30 cellular contexts compared by ENCODE assay signal in the genomic region with DNA sequence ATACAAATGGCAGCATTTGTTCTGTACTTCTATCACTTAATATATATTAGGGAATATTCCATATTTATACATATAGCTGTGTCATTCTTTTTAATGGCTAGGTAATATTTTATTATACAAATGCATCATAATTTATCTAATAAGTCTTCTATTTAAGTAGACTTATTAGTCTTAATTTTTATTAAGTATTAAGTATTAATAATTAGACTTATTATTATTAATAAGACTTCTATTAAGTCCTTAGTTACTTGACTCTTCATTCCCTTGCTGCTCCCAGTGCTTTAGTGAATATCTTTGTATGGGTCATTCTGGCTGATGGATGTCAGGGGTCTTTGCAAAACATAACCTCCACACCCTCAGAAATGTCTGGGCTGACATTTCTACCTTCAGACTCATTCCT. TPM values are rescaled to one million over a fixed set of nuclear protein-coding genes. Genes with fewer than 3 reads are reported as not detected.
"Had no signal": no experiment of that assay in that cellular context is flagged by ENCODE, and none has a peak within 500 bp of the region (broad histone marks: within the 10 kb centered on the region; RNA-seq: fewer than 3 reads in every experiment).

No MANE protein-coding gene starts in this region.

- H3K79me2 ChIP-seq: parathyroid adenoma had no signal

- FAIRE-seq: small intestine, urothelium cell line had no signal

- H3K27me3 ChIP-seq: ovary, thyroid gland, vagina had no signal

- H2AFZ ChIP-seq: parathyroid adenoma had no signal

- H3K36me3 ChIP-seq: neutrophil, ovary, right lobe of liver, sigmoid colon, stomach, thoracic aorta, thyroid gland, tibial nerve, upper lobe of left lung, vagina had no signal

- H3K9me3 ChIP-seq: neutrophil, ovary, psoas muscle, right lobe of liver, sigmoid colon, stomach, thoracic aorta, thyroid gland, tibial nerve, upper lobe of left lung, vagina had no signal

- H3K9ac ChIP-seq: parathyroid adenoma had no signal

- ATAC-seq: naive thymus-derived CD8-positive, alpha-beta T cell; psoas muscle; right lobe of liver; stimulated activated effector memory CD8-positive, alpha-beta T cell treated with anti-CD3 and anti-CD28 coated beads, Interleukin-12 subunit alpha, Interleukin-12 subunit beta, amount 100 ng/mL, for 72 hours; stimulated activated naive B cell treated with anti-CD40 and anti-IgM and Interleukin-4, amounts not matched to agents 10 μg/mL and 1 μg/mL and 100 μg/mL, for 72 hours had no signal

- H3K27ac ChIP-seq: neutrophil, ovary, parathyroid adenoma, psoas muscle, right lobe of liver, sigmoid colon, stomach, thoracic aorta, thyroid gland, tibial nerve, upper lobe of left lung, vagina had no signal

- H3K4me3 ChIP-seq: ovary, psoas muscle, right lobe of liver, sigmoid colon, stomach, thoracic aorta, thyroid gland, tibial nerve, upper lobe of left lung, vagina had no signal

- DNase-seq: naive thymus-derived CD8-positive, alpha-beta T cell; nephron progenitor cell; nucleus accumbens; ovary; posterior cingulate gyrus; psoas muscle; right cardiac atrium; right lobe of liver; sigmoid colon; small intestine; stimulated activated CD4-positive, alpha-beta T cell treated with anti-CD3 and anti-CD28 coated beads, Interleukin-15, amount 100 ng/mL, for 24 hours; stimulated activated CD4-positive, alpha-beta T cell treated with anti-CD3 and anti-CD28 coated beads, Interleukin-2, amount 100 ng/mL, for 24 hours; stimulated activated CD4-positive, alpha-beta T cell treated with anti-CD3 and anti-CD28 coated beads, Interleukin-2, amount 100 ng/mL, for 48 hours; stimulated activated CD4-positive, alpha-beta T cell treated with anti-CD3 and anti-CD28 coated beads, Interleukin-4, amount 100 ng/mL, for 24 hours; stimulated activated naive B cell treated with anti-CD40 and anti-IgM and Interleukin-4, amounts not matched to agents 10 μg/mL and 1 μg/mL and 100 μg/mL, for 72 hours; stimulated activated naive CD4-positive, alpha-beta T cell treated with Interleukin-2 at 50 U/mL for 16 hours; stomach; thyroid gland; upper lobe of left lung had no signal

- H3K4me1 ChIP-seq: parathyroid adenoma, psoas muscle, right lobe of liver, sigmoid colon, thyroid gland had no signal

RNA-seq across cellular contexts. Expression of gene EN1, which starts 35.9 kb away (rescaled TPM):
- total RNA-seq: naive thymus-derived CD8-positive, alpha-beta T cell; natural killer cell treated with Interleukin-12 subunit alpha and Interleukin-12 subunit beta and Interleukin-15 and Interleukin-18, amount 100 ng/mL, for 72 hours; ovary; renal cortical epithelial cell; right cardiac atrium; right lobe of liver; sigmoid colon; stomach; temporal lobe; thoracic aorta; ureter; vagina had no signal
- polyA plus RNA-seq: naive thymus-derived CD8-positive, alpha-beta T cell; ovary; right cardiac atrium; sigmoid colon; small intestine; stomach had no signal
